10 cellular contexts compared by ENCODE assay signal in genomic region chr6:1363729-1364572, GRCh38. TPM values are rescaled to one million over a fixed set of nuclear protein-coding genes. Genes with fewer than 3 reads are reported as not detected.
DNase-seq lines count a peak whose midpoint lies in the region; ATAC-seq, FAIRE-seq and TF ChIP-seq lines count a peak whose summit lies in the region.
"Had no signal": no experiment of that assay in that cellular context is flagged by ENCODE, and none has a peak within 500 bp of the region (broad histone marks: within the 10 kb centered on the region; RNA-seq: fewer than 3 reads in every experiment).

No MANE protein-coding gene starts in this region.

- no TSS peak for BruUV-seq in HepG2 (replicated peaks; lab: Mats Ljungman, UMichigan)

- ATAC-seq in body of pancreas (peak; percentile 64), HepG2 (no peak), GM18873 (IDR thresholded peaks at IDR 0.05; ENCODE audit: low FRiP score, unreplicated experiment) (no peak), GM21447 (IDR thresholded peaks at IDR 0.05; ENCODE audit: unreplicated experiment) (no peak), HG02870 (IDR thresholded peaks at IDR 0.05; ENCODE audit: unreplicated experiment) (no peak)

- intact Hi-C loops in body of pancreas (cut with DNase I) (no loop called here), HepG2 (cut with micrococcal nuclease; ENCODE audit: unreplicated experiment) (no loop called here)

- H3K27ac ChIP-seq in body of pancreas (peak overlapping the region in 2 of 4 donors; percentile 9 to 58), HepG2 (ENCODE audit: extremely low read length, insufficient read depth, low read length) (no peak overlapping the region)

- TF ChIP-seq CTCF in AG10803 (conservative IDR thresholded peaks at IDR 0.05; ENCODE audit: low read length), result peak; percentile 39
- peak; percentile 36 for TF ChIP-seq CTCF in HFF-Myc (IDR thresholded peaks at IDR 0.05; ENCODE audit: low read depth, low read length, missing control alignments)
- peak in 4 of 7 experiments; percentile 14 to 28 (median 22) for TF ChIP-seq CTCF in body of pancreas (IDR thresholded peaks at IDR 0.05)
- peak; percentile 35; the same call in 1 of the 2 replicates for TF ChIP-seq CTCF in HepG2 (CRISPR knock-in tag; IDR thresholded peaks at IDR 0.05)

- H3K27me3 ChIP-seq in body of pancreas (no peaks in the 10 kb centered on the region), HepG2 (ENCODE audit: control insufficient read depth in 1 of 2, insufficient read depth in 2 of 2, low read length in 2 of 2) (peaks cover 0 to 46% of the 10 kb centered on the region in 2 experiments; a peak in 3 of 5 replicates)

- TF ChIP-seq RAD21 in HepG2 (CRISPR knock-in tag; IDR thresholded peaks at IDR 0.05), result no peak

- no peaks in the 10 kb centered on the region for H4K20me1 ChIP-seq in HepG2 (ENCODE audit: insufficient read depth, low read length)

- H3K4me1 ChIP-seq in body of pancreas (no peaks in the 10 kb centered on the region), HepG2 (ENCODE audit: insufficient read depth, low read length) (no peaks in the 10 kb centered on the region)

- H3K36me3 ChIP-seq in body of pancreas (replicated peaks in 1 of 2; ENCODE audit: insufficient read depth in 1 of 2, low read depth in 2 of 2) (no peaks in the 10 kb centered on the region), HepG2 (replicated peaks in 1 of 2; ENCODE audit: control insufficient read depth in 1 of 2, insufficient read depth in 2 of 2, low read length in 2 of 2) (no peaks in the 10 kb centered on the region)

- in situ Hi-C loops in HepG2 (cut with HindIII; ENCODE audit: extremely low pct_ligation_motif_present, low pct_unique_long_range_greater_than_20kb), result no loop called here

- no peaks in the 10 kb centered on the region for H3K9me3 ChIP-seq in body of pancreas
- H3K9me3 ChIP-seq in HepG2 (ENCODE audit: low read length), result no peaks in the 10 kb centered on the region

- POLR2A ChIA-PET in HepG2 (lab: Yijun Ruan, JAX), result no interaction called here

- no peaks in the 10 kb centered on the region for H3K79me2 ChIP-seq in HepG2 (ENCODE audit: insufficient read depth, low read length)

- 44 to 47% methylated on average over 16 of the region's 16 CpGs for WGBS in body of pancreas, 2 donors
- WGBS in HepG2 (ENCODE audit: low lambda C conversion rate), result 29% methylated on average over 16 of the region's 16 CpGs

- TF ChIP-seq EP300 in HepG2 (IDR thresholded peaks at IDR 0.05; ENCODE audit: low read depth in 2 of 2, low read length in 2 of 2) (no peak), HepG2 (CRISPR knock-in tag; IDR thresholded peaks at IDR 0.05; ENCODE audit: borderline replicate concordance) (no peak)

- no peak overlapping the region for H3K9ac ChIP-seq in HepG2 (ENCODE audit: insufficient read depth, low read depth, low read length)

- no peak for FAIRE-seq in HepG2 (lab: Jason Lieb, UNC)

- TF ChIP-seq POLR2A in body of pancreas (IDR thresholded peaks at IDR 0.05) (no peak), HepG2 (IDR thresholded peaks at IDR 0.05; ENCODE audit: insufficient read depth in 1 of 2, low read depth in 2 of 2, low read length in 2 of 2) (no peak)

- H2AFZ ChIP-seq in HepG2 (ENCODE audit: low read length), result no peak overlapping the region

- CTCF ChIA-PET in HepG2 (lab: Yijun Ruan, JAX; ENCODE audit: low intra/inter-chr PET ratio, low total read pairs), result interaction anchor here (1.0 kb wide), 1 partner anchor 73 kb away, joined by 4 read pairs; no protein-coding TSS in a partner anchor

- H3K4me2 ChIP-seq in HepG2 (ENCODE audit: low read depth, low read length), result no peak overlapping the region

- DNase-seq in AG10803 (ENCODE audit: low read depth) (peak; percentile 84), HFF-Myc (ENCODE audit: extremely low read depth, low read depth) (peak; percentile 30), body of pancreas (peak in 2 of 4 donors; percentile 33 to 51), HepG2 (ENCODE audit: low spot score) (no peak)
- no peak for DNase-seq in stimulated activated CD8-positive, alpha-beta memory T cell treated with anti-CD3 and anti-CD28 coated beads, Interleukin-4, amount 100 ng/mL, for 48 hours
- DNase-seq: GDM1, T-helper 9 cell had no signal

- H3K4me3 ChIP-seq in AG10803 (ENCODE audit: low read length), result no peak overlapping the region
- no peak overlapping the region for H3K4me3 ChIP-seq in HFF-Myc (replicated peaks; ENCODE audit: low read depth, low read length)
- H3K4me3 ChIP-seq in body of pancreas, result no peak overlapping the region
- H3K4me3 ChIP-seq in HepG2 (replicated peaks in 1 of 3; ENCODE audit: insufficient read depth in 1 of 3, low read depth in 2 of 3, low read length in 3 of 3), result no peak overlapping the region

TF ChIP-seq in HepG2, 621 proteins besides CTCF, POLR2A, EP300 and RAD21 (continues in another document):
- TF ChIP-seq ZNF629 (CRISPR knock-in tag; conservative IDR thresholded peaks at IDR 0.05) (no peak), CREB1 (IDR thresholded peaks at IDR 0.05) (peak; percentile 20; the same call in 1 of the 2 replicates), CREB1 (CRISPR knock-in tag; IDR thresholded peaks at IDR 0.05) (no peak), NR2C2 (CRISPR knock-in tag; IDR thresholded peaks at IDR 0.05; ENCODE audit: borderline replicate concordance) (no peak), JUN (CRISPR knock-in tag; IDR thresholded peaks at IDR 0.05) (no peak), ZBTB26 (CRISPR knock-in tag; IDR thresholded peaks at IDR 0.05; ENCODE audit: borderline replicate concordance) (no peak), ZKSCAN1 (IDR thresholded peaks at IDR 0.05; ENCODE audit: low read length) (no peak), RFXANK (CRISPR knock-in tag; IDR thresholded peaks at IDR 0.05) (no peak), NBN (conservative IDR thresholded peaks at IDR 0.05) (no peak)

RNA-seq across cellular contexts. Expression of gene FOXF2, which starts 25.4 kb away (rescaled TPM):
- total RNA-seq in body of pancreas, result under 1 TPM in 1 of 2 donors, not detected in 1; 0.26 TPM
- not detected in 2 replicates for total RNA-seq in HepG2 (2016; rRNA removed; fragmentation: Illumina TruSeq; extraction: Trizol)
- total RNA-seq in HepG2 (2016; cell fraction: cytosol; rRNA removed; fragmentation: Illumina TruSeq; extraction: Trizol; ENCODE audit: low read depth), result not detected in 2 replicates
- total RNA-seq in HepG2 (2016; cell fraction: insoluble cytoplasmic fraction; rRNA removed; fragmentation: Illumina TruSeq; extraction: Trizol), result not detected in 2 replicates
- not detected in 2 replicates for total RNA-seq in HepG2 (2016; cell fraction: membrane; rRNA removed; fragmentation: Illumina TruSeq; extraction: Trizol)
- total RNA-seq in HepG2 (2016; cell fraction: nucleus; rRNA removed; fragmentation: Illumina TruSeq; extraction: Trizol), result not detected in 2 replicates
- not detected in 2 replicates for polyA plus RNA-seq in HepG2 (2011; rRNA removed)
- polyA plus RNA-seq in HepG2 (2011; cell fraction: cytosol; rRNA removed), result 0.03 TPM in 2 replicates
- not detected in 2 replicates for polyA plus RNA-seq in HepG2 (2011; cell fraction: nucleus; rRNA removed)
- polyA plus RNA-seq in HepG2 (2012), result not detected in 2 replicates
- polyA plus RNA-seq in HepG2 (2016; cell fraction: cytosol; fragmentation: Illumina TruSeq; extraction: Trizol; ENCODE audit: low read depth), result not detected in 2 replicates
- polyA plus RNA-seq in HepG2 (2016; cell fraction: insoluble cytoplasmic fraction; fragmentation: Illumina TruSeq; extraction: Trizol; ENCODE audit: low read depth), result not detected in 2 replicates
- not detected in 2 replicates for polyA plus RNA-seq in HepG2 (2016; cell fraction: membrane; fragmentation: Illumina TruSeq; extraction: Trizol; ENCODE audit: low read depth)
- polyA plus RNA-seq in HepG2 (2016; cell fraction: nucleus; fragmentation: Illumina TruSeq; extraction: Trizol; ENCODE audit: insufficient read depth, low read depth), result not detected in 2 replicates
- 33.4 TPM in 1 of 2 replicates, not detected in the other for polyA minus RNA-seq in HepG2 (2011; rRNA and poly(A)+ RNA removed; ENCODE audit: low replicate concordance)
- polyA minus RNA-seq in HepG2 (2011; cell fraction: cytosol; rRNA and poly(A)+ RNA removed), result 0.26 and 0.30 TPM in 2 replicates
- polyA minus RNA-seq in HepG2 (2011; cell fraction: nucleus; rRNA and poly(A)+ RNA removed), result 0.13 TPM in 1 of 2 replicates, not detected in the other

RNA-seq across cellular contexts. Expression of gene FOXQ1, which starts 52.1 kb away (rescaled TPM):
- total RNA-seq in body of pancreas (10 to 100 TPM in 1 of 2 donors, 1 to 10 TPM in 1; 4.9 to 17.4 TPM), HepG2 (2016; rRNA removed; fragmentation: Illumina TruSeq; extraction: Trizol) (39.2 and 39.8 TPM in 2 replicates)
- total RNA-seq in HepG2 (2016; cell fraction: cytosol; rRNA removed; fragmentation: Illumina TruSeq; extraction: Trizol; ENCODE audit: low read depth), result 15.7 and 16.9 TPM in 2 replicates
- 33.8 and 40.6 TPM in 2 replicates for total RNA-seq in HepG2 (2016; cell fraction: insoluble cytoplasmic fraction; rRNA removed; fragmentation: Illumina TruSeq; extraction: Trizol)
- 48.5 and 52.3 TPM in 2 replicates for total RNA-seq in HepG2 (2016; cell fraction: membrane; rRNA removed; fragmentation: Illumina TruSeq; extraction: Trizol)
- total RNA-seq in HepG2 (2016; cell fraction: nucleus; rRNA removed; fragmentation: Illumina TruSeq; extraction: Trizol), result 33.3 and 37.9 TPM in 2 replicates
- polyA plus RNA-seq in HepG2 (2011; rRNA removed), result 25.3 and 35.2 TPM in 2 replicates
- polyA plus RNA-seq in HepG2 (2011; cell fraction: cytosol; rRNA removed), result 23.3 and 28.0 TPM in 2 replicates
- 24.4 and 38.2 TPM in 2 replicates for polyA plus RNA-seq in HepG2 (2011; cell fraction: nucleus; rRNA removed)
- 29.4 and 33.5 TPM in 2 replicates for polyA plus RNA-seq in HepG2 (2012)
- 14.0 and 20.5 TPM in 2 replicates for polyA plus RNA-seq in HepG2 (2016; cell fraction: cytosol; fragmentation: Illumina TruSeq; extraction: Trizol; ENCODE audit: low read depth)
- 80.2 and 86.7 TPM in 2 replicates for polyA plus RNA-seq in HepG2 (2016; cell fraction: insoluble cytoplasmic fraction; fragmentation: Illumina TruSeq; extraction: Trizol; ENCODE audit: low read depth)
- 44.4 and 57.9 TPM in 2 replicates for polyA plus RNA-seq in HepG2 (2016; cell fraction: membrane; fragmentation: Illumina TruSeq; extraction: Trizol; ENCODE audit: low read depth)
- polyA plus RNA-seq in HepG2 (2016; cell fraction: nucleus; fragmentation: Illumina TruSeq; extraction: Trizol; ENCODE audit: insufficient read depth, low read depth), result 69.2 and 74.9 TPM in 2 replicates
- polyA minus RNA-seq in HepG2 (2011; rRNA and poly(A)+ RNA removed; ENCODE audit: low replicate concordance), result 8.1 and 73.3 TPM in 2 replicates
- polyA minus RNA-seq in HepG2 (2011; cell fraction: cytosol; rRNA and poly(A)+ RNA removed), result 46.4 and 59.0 TPM in 2 replicates
- polyA minus RNA-seq in HepG2 (2011; cell fraction: nucleus; rRNA and poly(A)+ RNA removed), result 48.1 and 66.8 TPM in 2 replicates

Comparison
In these comparisons a context has a peak if more than half of its experiments do, and no peak if none do; other contexts are left out.
1. DNase-seq: peak in AG10803 (single experiment) and HFF-Myc (single experiment); none in HepG2 (single experiment) and stimulated activated CD8-positive, alpha-beta memory T cell treated with anti-CD3 and anti-CD28 coated beads, Interleukin-4, amount 100 ng/mL, for 48 hours (single experiment).
2. Peak in every context shown above with its lines, with median percentiles within 50 percentile points of each other: CTCF ChIP-seq.